Comparison of ENCODE assay signal across 23 cellular contexts in the genomic region with DNA sequence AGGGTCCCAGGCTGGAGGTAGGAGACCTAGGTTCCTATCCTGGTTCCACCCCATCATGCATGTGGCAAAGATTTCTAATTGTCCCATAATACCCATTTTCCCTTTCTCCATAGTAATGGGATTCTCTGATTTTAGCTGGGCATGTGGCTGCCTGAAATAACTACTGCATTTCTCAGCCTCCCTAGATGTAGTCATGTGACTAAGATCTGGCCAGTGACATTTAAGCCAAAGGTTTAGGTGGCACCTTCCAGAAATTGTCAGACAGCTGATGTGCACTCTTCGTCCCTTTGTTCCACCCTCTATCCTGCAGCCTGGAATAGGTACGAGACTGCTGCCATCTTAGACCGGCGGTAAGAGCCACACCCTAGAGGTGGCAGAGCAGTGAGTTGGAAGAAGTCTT. TPM values are rescaled to one million over a fixed set of nuclear protein-coding genes. Genes with fewer than 3 reads are reported as not detected.
"Had no signal": no experiment of that assay in that cellular context is flagged by ENCODE, and none has a peak within 500 bp of the region (broad histone marks: within the 10 kb centered on the region; RNA-seq: fewer than 3 reads in every experiment).

No MANE protein-coding gene starts in this region.

- H3K36me3 ChIP-seq: left lung, lower lobe of right lung, neural progenitor cell, WERI-Rb-1 had no signal

- H3K27ac ChIP-seq: body of pancreas, left lung, lower lobe of right lung, neural progenitor cell, spleen, testis, WERI-Rb-1 had no signal

- ATAC-seq: activated CD4-positive, CD25-positive, alpha-beta regulatory T cell treated with anti-CD3 and anti-CD28 coated beads, Interleukin-2, amount 50 U/mL, for 24 hours; body of pancreas; left lung; lower lobe of right lung; naive thymus-derived CD8-positive, alpha-beta T cell; right cardiac atrium; stimulated activated naive CD8-positive, alpha-beta T cell treated with anti-CD3 and anti-CD28 coated beads, Interleukin-15, Interleukin-2, amounts not matched to agents 100 U/mL and 50 U/mL, for 24 hours had no signal

- H3K27me3 ChIP-seq: body of pancreas, dorsolateral prefrontal cortex, left lung, neural progenitor cell, spleen, testis had no signal

- DNase-seq: activated CD4-positive, alpha-beta T cell treated with anti-CD3 and anti-CD28 coated beads for 48 hours; activated CD4-positive, alpha-beta T cell treated with anti-CD3 and anti-CD28 coated beads, Interleukin-2, amount 50 U/mL, for 48 hours; activated CD8-positive, alpha-beta memory T cell treated with anti-CD3 and anti-CD28 coated beads for 24 hours; activated effector memory CD4-positive, alpha-beta T cell treated with Interleukin-2 at 50 U/mL for 16 hours; activated naive CD4-positive, alpha-beta T cell treated with Interleukin-2 at 50 U/mL for 16 hours; anterior cingulate cortex; body of pancreas; effector memory CD4-positive, alpha-beta T cell; left lung; lower lobe of right lung; mesenchymal stem cell; naive thymus-derived CD8-positive, alpha-beta T cell; posterior cingulate gyrus; spleen; stimulated activated naive CD8-positive, alpha-beta T cell treated with anti-CD3 and anti-CD28 coated beads, Interleukin-15, Interleukin-2, amounts not matched to agents 100 U/mL and 50 U/mL, for 24 hours; T-helper 9 cell; testis; WERI-Rb-1 had no signal

- H3K4me1 ChIP-seq: body of pancreas, left lung, lower lobe of right lung, neural progenitor cell, spleen, testis had no signal

- H3K9me3 ChIP-seq: body of pancreas, left lung, lower lobe of right lung, spleen, testis had no signal

- H3K4me3 ChIP-seq: body of pancreas, coronary artery, dorsolateral prefrontal cortex, left lung, lower lobe of right lung, neural progenitor cell, spleen, testis had no signal

RNA-seq across cellular contexts. Expression of a gene that starts 8.2 kb away (rescaled TPM):
- total RNA-seq: naive thymus-derived CD8-positive, alpha-beta T cell had no signal
